Comparison of ENCODE assay signal across 8 cellular contexts in genomic region chr16:27433191-27433590, GRCh38. TPM values are rescaled to one million over a fixed set of nuclear protein-coding genes. Genes with fewer than 3 reads are reported as not detected.
DNase-seq lines count a peak whose midpoint lies in the region; ATAC-seq and TF ChIP-seq lines count a peak whose summit lies in the region.
"Not testable (repeated sequence)": the region's sequence is repeated elsewhere in the genome, so short reads cannot be mapped to it uniquely, and the experiment has no call there.

No MANE protein-coding gene starts in this region.

- H3K4me3 Mint-ChIP-seq in activated CD4-positive, alpha-beta T cell treated with anti-CD3 and anti-CD28 coated beads for 36 hours; activated T-helper 2 cell treated with anti-CD3 and anti-CD28 coated beads, Interferon-gamma antibody, Interleukin-2, Interleukin-4, amounts not matched to agents 10 μg/mL and 5 μg/mL and 100 μg/mL, durations not matched to agents 14 hours and 24 hours and 36 hours (ENCODE audit: low read depth); central memory CD8-positive, alpha-beta T cell; nephron progenitor cell: not testable (repeated sequence)

- peaks cover 42% of the 10 kb centered on the region for H3K4me1 Mint-ChIP-seq in activated CD4-positive, alpha-beta T cell treated with anti-CD3 and anti-CD28 coated beads for 36 hours
- peaks cover 21% of the 10 kb centered on the region for H3K4me1 Mint-ChIP-seq in activated T-helper 2 cell treated with anti-CD3 and anti-CD28 coated beads, Interferon-gamma antibody, Interleukin-2, Interleukin-4, amounts not matched to agents 10 μg/mL and 5 μg/mL and 100 μg/mL, durations not matched to agents 14 hours and 24 hours and 36 hours (ENCODE audit: low read depth)
- peaks cover 26% of the 10 kb centered on the region for H3K4me1 Mint-ChIP-seq in central memory CD8-positive, alpha-beta T cell
- peaks cover 25% of the 10 kb centered on the region for H3K4me1 Mint-ChIP-seq in nephron progenitor cell

- not testable (repeated sequence) for H4K20me1 ChIP-seq in BLaER1; GM23248 (ENCODE audit: insufficient read depth)

- intact Hi-C loops in activated CD4-positive, alpha-beta T cell treated with anti-CD3 and anti-CD28 coated beads for 36 hours (cut with DNase I, micrococcal nuclease); activated T-helper 2 cell treated with anti-CD3 and anti-CD28 coated beads, Interferon-gamma antibody, Interleukin-2, Interleukin-4, amounts not matched to agents 10 μg/mL and 5 μg/mL and 100 μg/mL, durations not matched to agents 14 hours and 24 hours and 36 hours (cut with micrococcal nuclease): not testable (repeated sequence)

- H3K27ac Mint-ChIP-seq in activated CD4-positive, alpha-beta T cell treated with anti-CD3 and anti-CD28 coated beads for 36 hours = peak overlapping the region; percentile 76
- H3K27ac Mint-ChIP-seq in activated T-helper 2 cell treated with anti-CD3 and anti-CD28 coated beads, Interferon-gamma antibody, Interleukin-2, Interleukin-4, amounts not matched to agents 10 μg/mL and 5 μg/mL and 100 μg/mL, durations not matched to agents 14 hours and 24 hours and 36 hours = peak overlapping the region; percentile 77
- peak overlapping the region; percentile 75 for H3K27ac Mint-ChIP-seq in central memory CD8-positive, alpha-beta T cell (ENCODE audit: low read depth)
- peak overlapping the region; percentile 30 for H3K27ac Mint-ChIP-seq in nephron progenitor cell

- H3K79me2 ChIP-seq in GM23248 (ENCODE audit: insufficient read depth) = not testable (repeated sequence)

- CTCF ChIA-PET in activated CD4-positive, alpha-beta T cell treated with anti-CD3 and anti-CD28 coated beads for 36 hours (lab: Charles Lee) = interaction anchor here (0.5 kb wide), 1 partner anchor 198 kb away, joined by 3 read pairs; no protein-coding TSS in a partner anchor

- 87 to 88% methylated on average over 5 of the region's 5 CpGs for WGBS in GM23248 (ENCODE audit: low coverage in 1 of 2, low lambda C conversion rate in 2 of 2, missing lambda C conversion rate in 2 of 2), 2 experiments

- peaks cover 87% of the 10 kb centered on the region for H3K36me3 Mint-ChIP-seq in activated CD4-positive, alpha-beta T cell treated with anti-CD3 and anti-CD28 coated beads for 36 hours (ENCODE audit: low read depth)
- H3K36me3 Mint-ChIP-seq in activated T-helper 2 cell treated with anti-CD3 and anti-CD28 coated beads, Interferon-gamma antibody, Interleukin-2, Interleukin-4, amounts not matched to agents 10 μg/mL and 5 μg/mL and 100 μg/mL, durations not matched to agents 14 hours and 24 hours and 36 hours (ENCODE audit: low read depth) = peaks cover 85% of the 10 kb centered on the region
- H3K36me3 Mint-ChIP-seq in central memory CD8-positive, alpha-beta T cell (ENCODE audit: insufficient read depth) = peaks cover 66% of the 10 kb centered on the region
- not testable (repeated sequence) for H3K36me3 Mint-ChIP-seq in nephron progenitor cell (ENCODE audit: low read depth)

- H3K9ac ChIP-seq in BLaER1 (peak overlapping the region; percentile 16; the same call in 1 of the 2 replicates), GM23248 (peak overlapping the region; percentile 67)

- DNase-seq in GM23248; activated CD4-positive, alpha-beta T cell treated with anti-CD3 and anti-CD28 coated beads for 36 hours; activated T-helper 2 cell treated with anti-CD3 and anti-CD28 coated beads, Interferon-gamma antibody, Interleukin-2, Interleukin-4, amounts not matched to agents 10 μg/mL and 5 μg/mL and 100 μg/mL, durations not matched to agents 14 hours and 24 hours and 36 hours (ENCODE audit: low spot score); nephron progenitor cell: not testable (repeated sequence)
- peak in 1 of 2 donors; percentile 2 for DNase-seq in central memory CD8-positive, alpha-beta T cell (ENCODE audit: low spot score in 2 of 2)
- peak; percentile 6 for DNase-seq in kidney glomerular epithelial cell (lab: John Stamatoyannopoulos, UW)
- peak; percentile 1 for DNase-seq in stimulated activated naive CD8-positive, alpha-beta T cell treated with anti-CD3 and anti-CD28 coated beads, Interleukin-15, Interleukin-2, amounts not matched to agents 100 U/mL and 50 U/mL, for 24 hours

- peaks cover 25% of the 10 kb centered on the region for H3F3A ChIP-seq in GM23248 (ENCODE audit: insufficient read depth)

- in situ Hi-C loops in GM23248 (cut with MboI) = loop anchor here (25.0 kb wide), 1 partner anchor 1596 kb away; no protein-coding TSS in a partner anchor

- H3K9me2 ChIP-seq in GM23248 (ENCODE audit: insufficient read depth) = not testable (repeated sequence)

- not testable (repeated sequence) for H2AFZ ChIP-seq in GM23248

- H3K9me3 Mint-ChIP-seq in activated CD4-positive, alpha-beta T cell treated with anti-CD3 and anti-CD28 coated beads for 36 hours (ENCODE audit: low read depth); activated T-helper 2 cell treated with anti-CD3 and anti-CD28 coated beads, Interferon-gamma antibody, Interleukin-2, Interleukin-4, amounts not matched to agents 10 μg/mL and 5 μg/mL and 100 μg/mL, durations not matched to agents 14 hours and 24 hours and 36 hours; central memory CD8-positive, alpha-beta T cell; nephron progenitor cell: not testable (repeated sequence)

- H3K4me2 ChIP-seq in BLaER1 (peak overlapping the region; percentile 89), GM23248 (ENCODE audit: unreplicated experiment) (peak overlapping the region; percentile 48)

- H3K4me1 ChIP-seq in BLaER1 (peaks cover 73% of the 10 kb centered on the region), GM23248 (ENCODE audit: insufficient read depth) (peaks cover 16% of the 10 kb centered on the region)

- not testable (repeated sequence) for ATAC-seq in activated CD4-positive, alpha-beta T cell treated with anti-CD3 and anti-CD28 coated beads for 36 hours; central memory CD8-positive, alpha-beta T cell (replicated peaks; ENCODE audit: extremely low read depth, poor library complexity, severe bottlenecking); stimulated activated naive CD8-positive, alpha-beta T cell treated with anti-CD3 and anti-CD28 coated beads, Interleukin-15, Interleukin-2, amounts not matched to agents 100 U/mL and 50 U/mL, for 24 hours

- H3K27me3 Mint-ChIP-seq in activated CD4-positive, alpha-beta T cell treated with anti-CD3 and anti-CD28 coated beads for 36 hours; activated T-helper 2 cell treated with anti-CD3 and anti-CD28 coated beads, Interferon-gamma antibody, Interleukin-2, Interleukin-4, amounts not matched to agents 10 μg/mL and 5 μg/mL and 100 μg/mL, durations not matched to agents 14 hours and 24 hours and 36 hours (ENCODE audit: low read depth); central memory CD8-positive, alpha-beta T cell; nephron progenitor cell (ENCODE audit: low read depth, poor library complexity): not testable (repeated sequence)

- H3K27me3 ChIP-seq in BLaER1; GM23248 (replicated peaks; ENCODE audit: insufficient read depth): not testable (repeated sequence)

- not testable (repeated sequence) for H3K4me3 ChIP-seq in BLaER1, GM23248

- peaks cover 33% of the 10 kb centered on the region for H3K36me3 ChIP-seq in BLaER1
- H3K36me3 ChIP-seq in GM23248 (ENCODE audit: low read depth) = not testable (repeated sequence)

- peak overlapping the region; percentile 90 for H3K27ac ChIP-seq in BLaER1
- peak overlapping the region; percentile 77 for H3K27ac ChIP-seq in GM23248

- not testable (repeated sequence) for TF ChIP-seq CTCF in nephron progenitor cell (IDR thresholded peaks at IDR 0.05)

- POLR2A ChIA-PET in activated CD4-positive, alpha-beta T cell treated with anti-CD3 and anti-CD28 coated beads for 36 hours (lab: Charles Lee) = interaction anchor here (1.1 kb wide), 1 partner anchor 28 kb away, joined by 3 read pairs; no protein-coding TSS in a partner anchor

- not testable (repeated sequence) for H3K9me3 ChIP-seq in BLaER1; GM23248 (ENCODE audit: low read depth)

RNA-seq across cellular contexts. Expression of gene IL21R, which starts 31.2 kb away (rescaled TPM):
- total RNA-seq in GM23248 (2014; rRNA removed; shearing (Covaris generic)) = 0.76 and 1.5 TPM in 2 replicates
- 0.90 and 1.2 TPM in 2 replicates for polyA plus RNA-seq in GM23248 (2016; fragmentation: Nextera tagmentation; extraction: Ambion mirVana)
- 10 to 100 TPM; 61.8 to 73.5 TPM for total RNA-seq in activated CD4-positive, alpha-beta T cell treated with anti-CD3 and anti-CD28 coated beads for 36 hours
- total RNA-seq in activated T-helper 2 cell treated with anti-CD3 and anti-CD28 coated beads, Interferon-gamma antibody, Interleukin-2, Interleukin-4, amounts not matched to agents 10 μg/mL and 5 μg/mL and 100 μg/mL, durations not matched to agents 14 hours and 24 hours and 36 hours = 84.2 and 84.5 TPM in 2 replicates

Comparison
In these comparisons a context has a peak if more than half of its experiments do, and no peak if none do; other contexts are left out.
1. RNA of gene IL21R, which starts 31.2 kb away (total RNA-seq): 84.2 to 84.5 TPM in activated T-helper 2 cell treated with anti-CD3 and anti-CD28 coated beads, Interferon-gamma antibody, Interleukin-2, Interleukin-4, amounts not matched to agents 10 μg/mL and 5 μg/mL and 100 μg/mL, durations not matched to agents 14 hours and 24 hours and 36 hours and 61.8 to 73.5 TPM in activated CD4-positive, alpha-beta T cell treated with anti-CD3 and anti-CD28 coated beads for 36 hours; 0.76 to 1.5 TPM in GM23248; every median in the first group is over 10 times any median in the second.
2. Peak in every context shown above with its lines, with median percentiles within 50 percentile points of each other: H3K27ac Mint-ChIP-seq.